In genomic region chr1:72379072-72379471, GRCh38 we compare ENCODE assay signal across 27 cellular contexts.
"Had no signal": no experiment of that assay in that cellular context is flagged by ENCODE, and none has a peak within 500 bp of the region (broad histone marks: within the 10 kb centered on the region; RNA-seq: fewer than 3 reads in every experiment).

No MANE protein-coding gene starts in this region.

- H3K27me3 ChIP-seq: stomach, suprapubic skin, testis, thyroid gland, tibial artery, tibial nerve, transverse colon, upper lobe of left lung, upper lobe of right lung, uterus, vagina had no signal

- DNase-seq: stimulated activated CD4-positive, alpha-beta T cell treated with anti-CD3 and anti-CD28 coated beads, Interleukin-2, amount 100 ng/mL, for 48 hours; stimulated activated CD4-positive, alpha-beta T cell treated with anti-CD3 and anti-CD28 coated beads, Interleukin-4, amount 100 ng/mL, for 1 hour; stimulated activated CD4-positive, alpha-beta T cell treated with anti-CD3 and anti-CD28 coated beads, Interleukin-4, amount 100 ng/mL, for 24 hours; stimulated activated CD4-positive, alpha-beta T cell treated with anti-CD3 and anti-CD28 coated beads, Interleukin-4, amount 100 ng/mL, for 4 hours; stimulated activated CD8-positive, alpha-beta memory T cell treated with anti-CD3 and anti-CD28 coated beads, Interleukin-4, amount 100 ng/mL, for 48 hours; stimulated activated naive B cell treated with anti-CD40 and anti-IgM and Interleukin-4, amounts not matched to agents 10 μg/mL and 1 μg/mL and 100 μg/mL, for 72 hours; stimulated activated naive CD4-positive, alpha-beta T cell; stimulated activated naive CD4-positive, alpha-beta T cell treated with Interleukin-2 at 50 U/mL for 16 hours; stimulated activated naive CD8-positive, alpha-beta T cell treated with anti-CD3 and anti-CD28 coated beads, Interleukin-15, amount 100 ng/mL, for 72 hours; stimulated activated naive CD8-positive, alpha-beta T cell treated with anti-CD3 and anti-CD28 coated beads, Interleukin-15, Interleukin-2, amounts not matched to agents 100 U/mL and 50 U/mL, for 24 hours; stomach; substantia nigra; testis; thyroid gland; tibial artery; transverse colon; trophoblast cell; upper lobe of left lung; upper lobe of right lung; uterus had no signal

- H3K9me3 ChIP-seq: stomach, suprapubic skin, testis, thoracic aorta, thyroid gland, tibial artery, tibial nerve, transverse colon, upper lobe of left lung, upper lobe of right lung, uterus, vagina had no signal

- H3K4me1 ChIP-seq: stomach, suprapubic skin, testis, thyroid gland, tibial nerve, transverse colon, upper lobe of left lung, upper lobe of right lung, uterus, vagina had no signal

- H3K36me3 ChIP-seq: stomach, suprapubic skin, thoracic aorta, thyroid gland, tibial artery, tibial nerve, transverse colon, upper lobe of left lung, upper lobe of right lung, uterus, vagina had no signal

- ATAC-seq: stimulated activated effector memory CD8-positive, alpha-beta T cell treated with anti-CD3 and anti-CD28 coated beads, Interleukin-12 subunit alpha, Interleukin-12 subunit beta, amount 100 ng/mL, for 72 hours; stimulated activated memory B cell treated with anti-CD40 and anti-IgM and Interleukin-4, amounts not matched to agents 10 μg/mL and 1 μg/mL and 100 μg/mL, for 72 hours; stimulated activated naive B cell treated with anti-CD40 and anti-IgM and Interleukin-4, amounts not matched to agents 10 μg/mL and 1 μg/mL and 100 μg/mL, for 72 hours; stimulated activated naive CD8-positive, alpha-beta T cell treated with anti-CD3 and anti-CD28 coated beads, Interleukin-15, amount 100 ng/mL, for 72 hours; stimulated activated naive CD8-positive, alpha-beta T cell treated with anti-CD3 and anti-CD28 coated beads, Interleukin-15, Interleukin-2, amounts not matched to agents 100 U/mL and 50 U/mL, for 24 hours; upper lobe of right lung had no signal

- H3K27ac ChIP-seq: stomach, suprapubic skin, testis, thoracic aorta, thyroid gland, tibial artery, tibial nerve, transverse colon, upper lobe of left lung, upper lobe of right lung, uterus, vagina had no signal

- H3K4me3 ChIP-seq: stomach, suprapubic skin, testis, thoracic aorta, thyroid gland, tibial artery, tibial nerve, transverse colon, upper lobe of left lung, upper lobe of right lung, uterus, vagina had no signal

- FAIRE-seq: urothelium cell line had no signal
